Comparison of ENCODE assay signal across 1 cellular context in genomic region chr19:13095934-13096890, GRCh38.
TF ChIP-seq lines count a peak whose summit lies in the region.

No MANE protein-coding gene starts in this region.

TF ChIP-seq in GM12878, 131 proteins besides CTCF, POLR2A, EP300 and RAD21:
- no peak for TF ChIP-seq NR2C2 (IDR thresholded peaks at IDR 0.05; ENCODE audit: borderline replicate concordance, control insufficient read depth, insufficient read length, low read depth)
- TF ChIP-seq HDAC2 (IDR thresholded peaks at IDR 0.05), result no peak
- TF ChIP-seq EED (IDR thresholded peaks at IDR 0.05; ENCODE audit: low read depth), result no peak
- TF ChIP-seq KAT2A (conservative IDR thresholded peaks at IDR 0.05; ENCODE audit: control insufficient read depth, low read depth, low read length), result no peak
- no peak for TF ChIP-seq YBX1 (IDR thresholded peaks at IDR 0.05)
- peak; percentile 49; the same call in 1 of the 2 replicates for TF ChIP-seq NR2F1 (conservative IDR thresholded peaks at IDR 0.05)
- no peak for TF ChIP-seq BMI1 (IDR thresholded peaks at IDR 0.05; ENCODE audit: borderline replicate concordance)
- TF ChIP-seq SUZ12 (IDR thresholded peaks at IDR 0.05; ENCODE audit: unreplicated experiment), result peak; percentile 38
